In the genomic region with DNA sequence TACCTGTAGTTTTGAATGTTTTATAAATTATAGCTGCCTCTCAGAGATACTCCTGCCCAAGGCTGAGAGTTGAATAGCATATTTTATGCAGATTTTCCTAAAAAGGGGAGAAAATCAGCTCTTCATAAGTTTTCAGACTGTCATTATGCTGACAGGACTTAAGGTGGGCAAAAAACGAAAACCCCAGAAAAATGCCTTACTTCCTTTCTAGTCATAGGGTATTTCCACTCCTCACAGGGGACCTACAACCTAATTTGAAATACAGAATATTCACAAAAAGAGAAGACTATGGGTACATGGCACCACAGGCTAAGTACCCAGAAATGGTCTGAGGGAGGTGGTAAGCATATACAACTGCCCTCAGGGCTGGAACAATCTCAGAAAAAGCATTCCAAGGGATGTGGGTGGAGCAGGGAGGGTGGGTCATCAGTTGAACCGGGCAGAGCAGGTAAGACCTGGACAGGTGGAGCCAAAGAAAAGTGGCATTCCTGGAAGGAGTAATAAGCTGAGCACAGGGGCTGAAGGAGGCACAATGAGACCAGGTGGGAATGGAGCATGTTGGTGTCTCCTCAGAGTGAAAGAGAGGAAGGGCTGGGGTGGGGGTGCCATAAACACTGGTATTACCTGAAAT, we compare ENCODE assay signal across 13 cellular contexts. TPM values are rescaled to one million over a fixed set of nuclear protein-coding genes. Genes with fewer than 3 reads are reported as not detected.
A peak's percentile ranks its signal among the peaks of the same experiment; 100 is the strongest.
DNase-seq lines count a peak whose midpoint lies in the region; ATAC-seq and TF ChIP-seq lines count a peak whose summit lies in the region.
"Had no signal": no experiment of that assay in that cellular context is flagged by ENCODE, and none has a peak within 500 bp of the region (broad histone marks: within the 10 kb centered on the region; RNA-seq: fewer than 3 reads in every experiment).

No MANE protein-coding gene starts in this region.

- H3K9me3 Mint-ChIP-seq in mesothelial cell of epicardium: no peaks in the 10 kb centered on the region

- no peaks in the 10 kb centered on the region for H3K36me3 Mint-ChIP-seq in mesothelial cell of epicardium

- peaks cover 33% of the 10 kb centered on the region for H3K4me1 Mint-ChIP-seq in mesothelial cell of epicardium

- TF ChIP-seq POLR2A in breast epithelium (IDR thresholded peaks at IDR 0.05): no peak
- TF ChIP-seq POLR2A in right lobe of liver (IDR thresholded peaks at IDR 0.05): no peak
- no peak for TF ChIP-seq POLR2A in spleen (IDR thresholded peaks at IDR 0.05)

- H3K27me3 Mint-ChIP-seq in mesothelial cell of epicardium (ENCODE audit: low read depth): no peaks in the 10 kb centered on the region

- H3K79me2 ChIP-seq in ACC112 (ENCODE audit: control insufficient read depth, insufficient read depth, low read length, unreplicated experiment): no peaks in the 10 kb centered on the region
- H3K79me2 ChIP-seq: parathyroid adenoma had no signal

- peak overlapping the region; percentile 28 for H3K27ac Mint-ChIP-seq in mesothelial cell of epicardium

- H3K27ac ChIP-seq in ACC112 (ENCODE audit: low read depth, low read length) (peak overlapping the region; percentile 51), breast epithelium (peak overlapping the region; percentile 58 to 69), right lobe of liver (no peak overlapping the region), SJCRH30 (no peak overlapping the region), spleen (peak overlapping the region in 4 of 8 donors; percentile 17 to 87 (median 66))
- H3K27ac ChIP-seq: parathyroid adenoma had no signal

- H3K4me3 Mint-ChIP-seq in mesothelial cell of epicardium: no peak overlapping the region

- WGBS in right lobe of liver (ENCODE audit: insufficient coverage, low coverage, low lambda C conversion rate, missing lambda C conversion rate): 69% methylated on average over 2 of the region's 2 CpGs
- WGBS in spleen, 5 donors: 60 to 67% (median 64%) methylated on average over 2 of the region's 2 CpGs

- DNase-seq in breast epithelium (ENCODE audit: low spot score in 2 of 2) (no peak), mesothelial cell of epicardium (ENCODE audit: low spot score in 2 of 2, unreplicated experiment in 2 of 2) (no peak), right lobe of liver (no peak), SJCRH30 (no peak), spleen (no peak)
- DNase-seq: NCI-H1417 treated with DMSO at 0.1 percent for 48 hours, NCI-H526 treated with DMSO at 0.1 percent for 48 hours, SHP77, T1000 had no signal

- H3K36me3 ChIP-seq in ACC112 (ENCODE audit: insufficient read depth, low read length) (no peaks in the 10 kb centered on the region), breast epithelium (no peaks in the 10 kb centered on the region), right lobe of liver (no peaks in the 10 kb centered on the region), SJCRH30 (no peaks in the 10 kb centered on the region), spleen (no peaks in the 10 kb centered on the region)

- intact Hi-C loops in breast epithelium (cut with DNase I; ENCODE audit: low total_unique reads) (no loop called here), right lobe of liver (cut with DNase I) (no loop called here), spleen (cut with DNase I; ENCODE audit: low total_unique reads) (no loop called here)

- no peaks in the 10 kb centered on the region for H3K27me3 ChIP-seq in ACC112 (ENCODE audit: insufficient read depth, low read length)
- H3K27me3 ChIP-seq in breast epithelium: no peaks in the 10 kb centered on the region
- no peaks in the 10 kb centered on the region for H3K27me3 ChIP-seq in right lobe of liver
- no peaks in the 10 kb centered on the region for H3K27me3 ChIP-seq in SJCRH30
- H3K27me3 ChIP-seq in spleen (replicated peaks in 1 of 7): no peaks in the 10 kb centered on the region

- H3K4me1 ChIP-seq in ACC112 (ENCODE audit: control insufficient read depth, insufficient read depth, low read length, unreplicated experiment): peaks cover 18% of the 10 kb centered on the region
- H3K4me1 ChIP-seq in breast epithelium: no peaks in the 10 kb centered on the region
- no peaks in the 10 kb centered on the region for H3K4me1 ChIP-seq in right lobe of liver
- H3K4me1 ChIP-seq in SJCRH30: no peaks in the 10 kb centered on the region
- peaks cover 0 to 26% (median 4%) of the 10 kb centered on the region in 6 donors for H3K4me1 ChIP-seq in spleen

- H3K4me3 ChIP-seq in ACC112 (ENCODE audit: low read depth, low read length) (no peak overlapping the region), breast epithelium (no peak overlapping the region), right lobe of liver (no peak overlapping the region), SJCRH30 (no peak overlapping the region), spleen (no peak overlapping the region)

- H2AFZ ChIP-seq in ACC112 (ENCODE audit: low read length, unreplicated experiment): no peak overlapping the region
- H2AFZ ChIP-seq: parathyroid adenoma had no signal

- no peak for TF ChIP-seq CTCF in breast epithelium (IDR thresholded peaks at IDR 0.05)
- TF ChIP-seq CTCF in mesothelial cell of epicardium (IDR thresholded peaks at IDR 0.05; ENCODE audit: unreplicated experiment): no peak
- no peak for TF ChIP-seq CTCF in right lobe of liver (IDR thresholded peaks at IDR 0.05)
- TF ChIP-seq CTCF in spleen (IDR thresholded peaks at IDR 0.05 in 8 of 11, conservative IDR thresholded peaks at IDR 0.05 in 3 of 11): no peak

- no peaks in the 10 kb centered on the region for H3K9me3 ChIP-seq in breast epithelium
- H3K9me3 ChIP-seq in right lobe of liver: no peaks in the 10 kb centered on the region
- no peaks in the 10 kb centered on the region for H3K9me3 ChIP-seq in SJCRH30 (replicated peaks)
- H3K9me3 ChIP-seq in spleen: no peaks in the 10 kb centered on the region

- peak; percentile 39 for ATAC-seq in GM18868 (IDR thresholded peaks at IDR 0.05; ENCODE audit: unreplicated experiment)
- no peak for ATAC-seq in right lobe of liver
- ATAC-seq in HG02981 (IDR thresholded peaks at IDR 0.05; ENCODE audit: unreplicated experiment): no peak

RNA-seq across cellular contexts. Expression of a gene that starts 10.6 kb away (rescaled TPM):
- total RNA-seq in breast epithelium: 10 to 100 TPM; 29.0 to 41.6 (median 33.1) TPM
- total RNA-seq in mesothelial cell of epicardium: 42.3 to 43.2 TPM (median 42.6 TPM) in 3 replicates
- 10 to 100 TPM; 12.0 to 20.3 (median 15.2) TPM for total RNA-seq in right lobe of liver
- total RNA-seq in SJCRH30 (2014; rRNA removed; shearing (Covaris generic)): 27.9 and 31.6 TPM in 2 replicates
- total RNA-seq in spleen: 10 to 100 TPM; 28.6 to 45.0 (median 33.4) TPM
- 10 to 100 TPM in 1 of 3 donors, 1 to 10 TPM in 2; 9.3 to 12.4 (median 9.7) TPM for polyA plus RNA-seq in spleen

RNA-seq across cellular contexts. Expression of a gene that starts 16.3 kb away (rescaled TPM):
- total RNA-seq in breast epithelium: 10 to 100 TPM; 33.4 to 36.0 (median 35.3) TPM
- 27.3 to 33.1 TPM (median 28.1 TPM) in 3 replicates for total RNA-seq in mesothelial cell of epicardium
- 10 to 100 TPM; 24.3 to 57.3 (median 37.0) TPM for total RNA-seq in right lobe of liver
- 2.5 and 2.7 TPM in 2 replicates for total RNA-seq in SJCRH30 (2014; rRNA removed; shearing (Covaris generic))
- total RNA-seq in spleen: 100 to 1,000 TPM in 2 of 7 donors, 10 to 100 TPM in 5; 69.8 to 146 (median 90.9) TPM
- 10 to 100 TPM; 38.8 to 53.3 (median 41.1) TPM for polyA plus RNA-seq in spleen

RNA-seq across cellular contexts. Expression of a gene that starts 17.8 kb away (rescaled TPM):
- total RNA-seq in breast epithelium (10 to 100 TPM; 69.2 to 87.5 (median 83.9) TPM), mesothelial cell of epicardium (52.7 to 57.7 TPM (median 53.2 TPM) in 3 replicates), right lobe of liver (100 to 1,000 TPM; 192 to 441 (median 309) TPM), spleen (100 to 1,000 TPM in 2 of 7 donors, 10 to 100 TPM in 5; 77.5 to 120 (median 88.0) TPM)
- 14.9 and 15.0 TPM in 2 replicates for total RNA-seq in SJCRH30 (2014; rRNA removed; shearing (Covaris generic))
- 10 to 100 TPM; 68.4 to 79.3 (median 73.9) TPM for polyA plus RNA-seq in spleen

Comparison
In these comparisons a context has a peak if more than half of its experiments do, and no peak if none do; other contexts are left out.
1. H3K27ac ChIP-seq: peak in ACC112 (single experiment) and breast epithelium (2 of 2); none in right lobe of liver (0 of 3) and SJCRH30 (single experiment).